In genomic region chr2:96167407-96168013, GRCh38 we compare ENCODE assay signal across 19 cellular contexts. TPM values are rescaled to one million over a fixed set of nuclear protein-coding genes. Genes with fewer than 3 reads are reported as not detected.
DNase-seq lines count a peak whose midpoint lies in the region; ATAC-seq, FAIRE-seq and TF ChIP-seq lines count a peak whose summit lies in the region.
"Had no signal": no experiment of that assay in that cellular context is flagged by ENCODE, and none has a peak within 500 bp of the region (broad histone marks: within the 10 kb centered on the region; RNA-seq: fewer than 3 reads in every experiment).

No MANE protein-coding gene starts in this region.

- H3K36me3 ChIP-seq in breast epithelium (no peaks in the 10 kb centered on the region), GM12878 (ENCODE audit: control insufficient read depth in 2 of 2, insufficient read depth in 2 of 2, low read length in 1 of 2) (no peaks in the 10 kb centered on the region)
- no peaks in the 10 kb centered on the region for H3K36me3 ChIP-seq in naive thymus-derived CD4-positive, alpha-beta T cell (ENCODE audit: control insufficient read depth in 2 of 3, insufficient read depth in 3 of 3, low read length in 3 of 3)
- H3K36me3 ChIP-seq: adrenal gland, gastrocnemius medialis had no signal

- intact Hi-C loops in MCF 10A (cut with micrococcal nuclease) (no loop called here), breast epithelium (cut with DNase I; ENCODE audit: low total_unique reads) (no loop called here), GM12878 (cut with micrococcal nuclease; ENCODE audit: unreplicated experiment) (no loop called here)
- intact Hi-C loops in naive thymus-derived CD4-positive, alpha-beta T cell (cut with micrococcal nuclease) = no loop called here

- H3K9ac ChIP-seq in GM12878 (ENCODE audit: control insufficient read depth, insufficient read depth, low read length) = no peak overlapping the region
- H3K9ac ChIP-seq: parathyroid adenoma had no signal

- in situ Hi-C loops in GM12878 (cut with MboI) = no loop called here

- SMC1A ChIA-PET in GM12878 (lab: Charles Lee; ENCODE audit: uncharacterized antibody, unreplicated experiment) = interaction anchor here (1.1 to 1.9 kb wide), 6 partner anchors 8 to 33 kb away, joined by 3 to 8 read pairs (median 4); no protein-coding TSS in a partner anchor

- peak in 1 of 2 experiments; percentile 24; a peak in 1 of 4 replicates for TF ChIP-seq EP300 in GM12878 (IDR thresholded peaks at IDR 0.05; ENCODE audit: borderline replicate concordance in 1 of 2, control insufficient read depth in 1 of 2, low read depth in 2 of 2, low read length in 2 of 2)

- no peaks in the 10 kb centered on the region for H3K9me3 Mint-ChIP-seq in MCF 10A (ENCODE audit: unreplicated experiment)
- H3K9me3 Mint-ChIP-seq in stimulated activated memory B cell treated with anti-CD40 and anti-IgM and Interleukin-4, amounts not matched to agents 10 μg/mL and 1 μg/mL and 100 μg/mL, for 72 hours = no peaks in the 10 kb centered on the region
- H3K9me3 Mint-ChIP-seq in naive thymus-derived CD4-positive, alpha-beta T cell = peaks cover 0 to 6% (median 0%) of the 10 kb centered on the region in 11 donors

- DNase-seq in MCF 10A (ENCODE audit: unreplicated experiment) (no peak), breast epithelium (ENCODE audit: low spot score in 2 of 2) (no peak), NCI-H1105 treated with DMSO at 0.1 percent for 48 hours (lab: John Stamatoyannopoulos, UW) (peak; percentile 53), GM12878 (ENCODE audit: low read depth, low spot score) (no peak), SHP77 treated with DMSO at 0.1 percent for 48 hours (lab: John Stamatoyannopoulos, UW) (no peak), SIG-M5 treated with dmso at 0.1 percent for 504 hours (lab: John Stamatoyannopoulos, UW; ENCODE audit: unreplicated experiment) (no peak)
- no peak for DNase-seq in naive thymus-derived CD4-positive, alpha-beta T cell
- DNase-seq: activated CD4-positive, alpha-beta T cell treated with anti-CD3 and anti-CD28 coated beads for 48 hours; activated T-cell treated with anti-CD3 and anti-CD28 coated beads, Interleukin-2, amount 50 U/mL, for 48 hours; adrenal gland; GOT3; kidney glomerular epithelial cell; naive thymus-derived CD8-positive, alpha-beta T cell; NCI-H187; NCI-H345 had no signal

- no peaks in the 10 kb centered on the region for H3K4me1 ChIP-seq in breast epithelium
- peaks cover 34% of the 10 kb centered on the region for H3K4me1 ChIP-seq in GM12878 (ENCODE audit: control insufficient read depth, insufficient read depth, low read length)
- H3K4me1 ChIP-seq in naive thymus-derived CD4-positive, alpha-beta T cell (ENCODE audit: control insufficient read depth in 2 of 2, insufficient read depth in 2 of 2, low read length in 2 of 2) = peaks cover 21 to 26% of the 10 kb centered on the region in 2 donors
- H3K4me1 ChIP-seq: adrenal gland, gastrocnemius medialis, parathyroid adenoma had no signal

- WGBS in GM12878 (ENCODE audit: insufficient coverage, insufficient replicate concordance, low lambda C conversion rate, missing lambda C conversion rate) = 52% methylated on average over 6 of the region's 6 CpGs

- H3K4me1 Mint-ChIP-seq in MCF 10A (ENCODE audit: insufficient read depth, unreplicated experiment) = no peaks in the 10 kb centered on the region
- peaks cover 41% of the 10 kb centered on the region for H3K4me1 Mint-ChIP-seq in stimulated activated memory B cell treated with anti-CD40 and anti-IgM and Interleukin-4, amounts not matched to agents 10 μg/mL and 1 μg/mL and 100 μg/mL, for 72 hours
- peaks cover 20 to 34% (median 28%) of the 10 kb centered on the region in 7 donors for H3K4me1 Mint-ChIP-seq in naive thymus-derived CD4-positive, alpha-beta T cell

- H2AFZ ChIP-seq in GM12878 (ENCODE audit: control insufficient read depth, low read depth, low read length) = no peak overlapping the region; the same call in 1 of the 2 replicates
- H2AFZ ChIP-seq: parathyroid adenoma had no signal

- no peak overlapping the region for H3K4me3 Mint-ChIP-seq in MCF 10A (ENCODE audit: unreplicated experiment)
- no peak overlapping the region for H3K4me3 Mint-ChIP-seq in stimulated activated memory B cell treated with anti-CD40 and anti-IgM and Interleukin-4, amounts not matched to agents 10 μg/mL and 1 μg/mL and 100 μg/mL, for 72 hours
- H3K4me3 Mint-ChIP-seq in naive thymus-derived CD4-positive, alpha-beta T cell = no peak overlapping the region
- H3K4me3 Mint-ChIP-seq: naive thymus-derived CD8-positive, alpha-beta T cell had no signal

- BruUV-seq in MCF 10A (replicated peaks; lab: Mats Ljungman, UMichigan) = no TSS peak
- BruUV-seq in GM12878 (replicated peaks; lab: Mats Ljungman, UMichigan) = no TSS peak

- H3K27me3 ChIP-seq in breast epithelium = no peaks in the 10 kb centered on the region
- no peaks in the 10 kb centered on the region for H3K27me3 ChIP-seq in GM12878 (replicated peaks in 1 of 2; ENCODE audit: control insufficient read depth in 2 of 2, insufficient read depth in 2 of 2, low read length in 1 of 2)
- no peaks in the 10 kb centered on the region for H3K27me3 ChIP-seq in naive thymus-derived CD4-positive, alpha-beta T cell (ENCODE audit: control insufficient read depth in 2 of 2, insufficient read depth in 2 of 2, low read length in 2 of 2)
- H3K27me3 ChIP-seq: adrenal gland, gastrocnemius medialis had no signal

- no peak for ATAC-seq in GM12878
- no peak for ATAC-seq in stimulated activated memory B cell treated with anti-CD40 and anti-IgM and Interleukin-4, amounts not matched to agents 10 μg/mL and 1 μg/mL and 100 μg/mL, for 72 hours
- ATAC-seq in naive thymus-derived CD4-positive, alpha-beta T cell = no peak
- ATAC-seq: gastrocnemius medialis; naive thymus-derived CD8-positive, alpha-beta T cell had no signal

- CTCF ChIA-PET in MCF 10A (lab: Yijun Ruan, JAX) (no interaction called here), GM12878 (lab: Yijun Ruan, JAX) (interaction anchor here (10.6 kb wide), 1 partner anchor 26 kb away, joined by 535 read pairs; the partner anchor contains the start of genes ASTL and DUSP2)
- CTCF ChIA-PET in naive thymus-derived CD4-positive, alpha-beta T cell (lab: Charles Lee) = interaction anchor here (1.2 kb wide), 1 partner anchor 8 kb away, joined by 5 read pairs; no protein-coding TSS in a partner anchor

- H3K9me3 ChIP-seq in breast epithelium (no peaks in the 10 kb centered on the region), GM12878 (replicated peaks; ENCODE audit: control insufficient read depth, insufficient read depth, low read length) (no peaks in the 10 kb centered on the region; the same call in 2 of the 3 replicates)
- H3K9me3 ChIP-seq in naive thymus-derived CD4-positive, alpha-beta T cell (ENCODE audit: control insufficient read depth in 2 of 3, low read length in 3 of 3) = no peaks in the 10 kb centered on the region
- H3K9me3 ChIP-seq: gastrocnemius medialis had no signal

- TF ChIP-seq CTCF in MCF 10A (IDR thresholded peaks at IDR 0.05; ENCODE audit: unreplicated experiment) (no peak), breast epithelium (IDR thresholded peaks at IDR 0.05) (no peak), GM12878 (IDR thresholded peaks at IDR 0.05 in 2 of 3, conservative IDR thresholded peaks at IDR 0.05 in 1 of 3; ENCODE audit: control insufficient read depth in 2 of 3, extremely low read depth in 1 of 3, insufficient read depth in 1 of 3, low read depth in 3 of 3, low read length in 3 of 3) (no peak)

- no peak for FAIRE-seq in GM12878 (lab: Jason Lieb, UNC)
- FAIRE-seq: GM19239 had no signal

- no peak overlapping the region for H3K27ac ChIP-seq in breast epithelium
- no peak overlapping the region for H3K27ac ChIP-seq in GM12878 (ENCODE audit: control insufficient read depth, insufficient read depth)
- H3K27ac ChIP-seq in naive thymus-derived CD4-positive, alpha-beta T cell (ENCODE audit: low read depth, low read length) = no peak overlapping the region
- H3K27ac ChIP-seq: adrenal gland, gastrocnemius medialis, parathyroid adenoma had no signal

- H3K4me2 ChIP-seq in GM12878 (ENCODE audit: control insufficient read depth, insufficient read depth) = no peak overlapping the region

- H3K27ac Mint-ChIP-seq in MCF 10A (ENCODE audit: low read depth, unreplicated experiment) = peak overlapping the region; percentile 21
- H3K27ac Mint-ChIP-seq in stimulated activated memory B cell treated with anti-CD40 and anti-IgM and Interleukin-4, amounts not matched to agents 10 μg/mL and 1 μg/mL and 100 μg/mL, for 72 hours = peak overlapping the region; percentile 4
- no peak overlapping the region for H3K27ac Mint-ChIP-seq in naive thymus-derived CD4-positive, alpha-beta T cell

- POLR2A ChIA-PET in MCF 10A (lab: Yijun Ruan, JAX) = no interaction called here
- POLR2A ChIA-PET in GM12878 (lab: Charles Lee) = interaction anchor here (0.6 to 6.3 kb wide), 6 partner anchors 11 to 82 kb away, joined by 3 to 80 read pairs (median 3); partner anchors contain the start of gene DUSP2
- POLR2A ChIA-PET in naive thymus-derived CD4-positive, alpha-beta T cell (lab: Charles Lee) = interaction anchor here (8.6 kb wide), 1 partner anchor 21 kb away, joined by 106 read pairs; the partner anchor contains the start of gene DUSP2

- H3K36me3 Mint-ChIP-seq in MCF 10A (ENCODE audit: insufficient read depth, unreplicated experiment) = no peaks in the 10 kb centered on the region
- H3K36me3 Mint-ChIP-seq in stimulated activated memory B cell treated with anti-CD40 and anti-IgM and Interleukin-4, amounts not matched to agents 10 μg/mL and 1 μg/mL and 100 μg/mL, for 72 hours = no peaks in the 10 kb centered on the region
- peaks cover 0 to 6% (median 4%) of the 10 kb centered on the region in 5 donors for H3K36me3 Mint-ChIP-seq in naive thymus-derived CD4-positive, alpha-beta T cell

- H4K20me1 ChIP-seq in GM12878 (ENCODE audit: control insufficient read depth, insufficient read depth) = no peaks in the 10 kb centered on the region

- RAD21 ChIA-PET in GM12878 (lab: Charles Lee; ENCODE audit: unreplicated experiment) = interaction anchor here (0.9 to 5.4 kb wide), 5 partner anchors 7 to 175 kb away, joined by 3 to 59 read pairs (median 4); no protein-coding TSS in a partner anchor

- H3K79me2 ChIP-seq in GM12878 (ENCODE audit: control insufficient read depth, insufficient read depth, low read length) = no peaks in the 10 kb centered on the region; the same call in none of the 2 replicates
- H3K79me2 ChIP-seq: parathyroid adenoma had no signal

- TF ChIP-seq POLR2A in breast epithelium (IDR thresholded peaks at IDR 0.05) (no peak), GM12878 (IDR thresholded peaks at IDR 0.05; ENCODE audit: low read depth, low read length) (no peak)

- no peak for TF ChIP-seq RAD21 in GM12878 (IDR thresholded peaks at IDR 0.05; ENCODE audit: insufficient read depth, low read depth, low read length)

- no peak overlapping the region for H3K4me3 ChIP-seq in breast epithelium
- no peak overlapping the region for H3K4me3 ChIP-seq in GM12878
- no peak overlapping the region for H3K4me3 ChIP-seq in naive thymus-derived CD4-positive, alpha-beta T cell (ENCODE audit: low read length)
- H3K4me3 ChIP-seq: adrenal gland, gastrocnemius medialis had no signal

- no peaks in the 10 kb centered on the region for H3K27me3 Mint-ChIP-seq in MCF 10A (ENCODE audit: insufficient read depth, unreplicated experiment)
- no peaks in the 10 kb centered on the region for H3K27me3 Mint-ChIP-seq in stimulated activated memory B cell treated with anti-CD40 and anti-IgM and Interleukin-4, amounts not matched to agents 10 μg/mL and 1 μg/mL and 100 μg/mL, for 72 hours
- H3K27me3 Mint-ChIP-seq in naive thymus-derived CD4-positive, alpha-beta T cell = no peaks in the 10 kb centered on the region
- H3K27me3 Mint-ChIP-seq: naive thymus-derived CD8-positive, alpha-beta T cell had no signal

RNA-seq across cellular contexts. Expression of gene DUSP2, which starts 22.3 kb away (rescaled TPM):
- 1.3 and 3.3 TPM in 2 replicates for total RNA-seq in MCF 10A (2022)
- total RNA-seq in breast epithelium = 10 to 100 TPM in 2 of 3 donors, 1 to 10 TPM in 1; 1.9 to 57.5 (median 12.8) TPM
- total RNA-seq in GM12878 (2013; cell fraction: nucleolus; rRNA removed) = 404 and 419 TPM in 2 replicates
- 212 and 227 TPM in 2 replicates for total RNA-seq in GM12878 (2014; rRNA removed)
- 57.4 and 58.0 TPM in 2 replicates for total RNA-seq in GM12878 (2014; rRNA removed; fragmentation: Illumina TruSeq; extraction: Trizol)
- 181 and 194 TPM in 2 replicates for total RNA-seq in GM12878 (2021)
- polyA plus RNA-seq in GM12878 (2011; ENCODE audit: low read depth) = 22.1 TPM
- 47.5 and 84.3 TPM in 2 replicates for polyA plus RNA-seq in GM12878 (2011; rRNA removed)
- polyA plus RNA-seq in GM12878 (2011; cell fraction: cytosol; rRNA removed) = 146 and 184 TPM in 2 replicates
- 522 and 621 TPM in 2 replicates for polyA plus RNA-seq in GM12878 (2011; cell fraction: nucleus; rRNA removed)
- 61.4 and 155 TPM in 2 replicates for polyA plus RNA-seq in GM12878 (2012)
- polyA plus RNA-seq in GM12878 (2014; fragmentation: Illumina TruSeq; extraction: Trizol) = 11.9 and 35.6 TPM in 2 replicates
- 10 to 100 TPM in 1 of 2 experiments, 1 to 10 TPM in 1; 9.7 to 34.6 TPM for polyA plus RNA-seq in GM12878 (2014; fragmentation: Nextera tagmentation; extraction: Ambion mirVana)
- polyA plus RNA-seq in GM12878 (2014; rRNA removed) = 158 and 168 TPM in 2 replicates
- 10 to 100 TPM; 10.2 to 56.4 TPM for polyA plus RNA-seq in GM12878 (2016; fragmentation: Nextera tagmentation; extraction: Ambion mirVana)
- 98.2 and 232 TPM in 2 replicates for polyA minus RNA-seq in GM12878 (2011; rRNA and poly(A)+ RNA removed)
- 87.6 and 111 TPM in 2 replicates for polyA minus RNA-seq in GM12878 (2011; cell fraction: cytosol; rRNA and poly(A)+ RNA removed)
- polyA minus RNA-seq in GM12878 (2011; cell fraction: nucleus; rRNA and poly(A)+ RNA removed) = 636 and 718 TPM in 2 replicates
- total RNA-seq in naive thymus-derived CD4-positive, alpha-beta T cell = 100 to 1,000 TPM in 2 of 5 experiments, 10 to 100 TPM in 3; 22.1 to 255 (median 50.3) TPM
- 10 to 100 TPM; 21.0 to 25.6 TPM for polyA plus RNA-seq in naive thymus-derived CD4-positive, alpha-beta T cell

RNA-seq across cellular contexts. Expression of gene ASTL, which starts 29.2 kb away (rescaled TPM):
- not detected in 2 replicates for total RNA-seq in MCF 10A (2022)
- under 1 TPM in 1 of 3 donors, not detected in 2; 0.32 TPM for total RNA-seq in breast epithelium
- 0.76 and 2.4 TPM in 2 replicates for total RNA-seq in GM12878 (2013; cell fraction: nucleolus; rRNA removed)
- total RNA-seq in GM12878 (2014; rRNA removed) = 0.27 and 0.40 TPM in 2 replicates
- total RNA-seq in GM12878 (2014; rRNA removed; fragmentation: Illumina TruSeq; extraction: Trizol) = 0.54 TPM in 1 of 2 replicates, not detected in the other
- 0.43 and 1.0 TPM in 2 replicates for total RNA-seq in GM12878 (2021)
- 0.72 TPM for polyA plus RNA-seq in GM12878 (2011; ENCODE audit: low read depth)
- 0.10 and 0.37 TPM in 2 replicates for polyA plus RNA-seq in GM12878 (2011; rRNA removed)
- polyA plus RNA-seq in GM12878 (2011; cell fraction: cytosol; rRNA removed) = 0.34 and 0.53 TPM in 2 replicates
- 2.4 TPM in 2 replicates for polyA plus RNA-seq in GM12878 (2011; cell fraction: nucleus; rRNA removed)
- polyA plus RNA-seq in GM12878 (2012) = 1.3 and 2.0 TPM in 2 replicates
- polyA plus RNA-seq in GM12878 (2014; fragmentation: Illumina TruSeq; extraction: Trizol) = 0.24 TPM in 1 of 2 replicates, not detected in the other
- polyA plus RNA-seq in GM12878 (2014; fragmentation: Nextera tagmentation; extraction: Ambion mirVana) = not detected
- 0.18 and 0.37 TPM in 2 replicates for polyA plus RNA-seq in GM12878 (2014; rRNA removed)
- polyA plus RNA-seq in GM12878 (2016; fragmentation: Nextera tagmentation; extraction: Ambion mirVana) = not detected
- polyA minus RNA-seq in GM12878 (2011; rRNA and poly(A)+ RNA removed) = 0.52 and 0.95 TPM in 2 replicates
- polyA minus RNA-seq in GM12878 (2011; cell fraction: cytosol; rRNA and poly(A)+ RNA removed) = not detected in 2 replicates
- polyA minus RNA-seq in GM12878 (2011; cell fraction: nucleus; rRNA and poly(A)+ RNA removed) = 0.77 TPM in 1 of 2 replicates, not detected in the other
- 1 to 10 TPM in 2 of 5 experiments, under 1 TPM in 3; 0.65 to 7.5 (median 0.86) TPM for total RNA-seq in naive thymus-derived CD4-positive, alpha-beta T cell
- under 1 TPM in 1 of 2 donors, not detected in 1; 0.19 TPM for polyA plus RNA-seq in naive thymus-derived CD4-positive, alpha-beta T cell
- total RNA-seq: adrenal gland, gastrocnemius medialis had no signal
- polyA plus RNA-seq: adrenal gland had no signal

RNA-seq across cellular contexts. Expression of gene STARD7, which starts 41.1 kb away (rescaled TPM):
- total RNA-seq in MCF 10A (2022) (84.1 and 105 TPM in 2 replicates), breast epithelium (100 to 1,000 TPM in 1 of 3 donors, 10 to 100 TPM in 2; 84.9 to 133 (median 96.3) TPM), GM12878 (2014; rRNA removed) (215 and 229 TPM in 2 replicates), GM12878 (2014; rRNA removed; fragmentation: Illumina TruSeq; extraction: Trizol) (148 and 153 TPM in 2 replicates), GM12878 (2021) (194 and 200 TPM in 2 replicates)
- total RNA-seq in GM12878 (2013; cell fraction: nucleolus; rRNA removed) = 140 and 161 TPM in 2 replicates
- 84.4 TPM for polyA plus RNA-seq in GM12878 (2011; ENCODE audit: low read depth)
- polyA plus RNA-seq in GM12878 (2011; rRNA removed) (139 and 142 TPM in 2 replicates), GM12878 (2014; fragmentation: Illumina TruSeq; extraction: Trizol) (154 and 182 TPM in 2 replicates), GM12878 (2014; fragmentation: Nextera tagmentation; extraction: Ambion mirVana) (100 to 1,000 TPM in 1 of 2 experiments, 10 to 100 TPM in 1; 85.4 to 114 TPM), GM12878 (2014; rRNA removed) (120 and 123 TPM in 2 replicates), GM12878 (2016; fragmentation: Nextera tagmentation; extraction: Ambion mirVana) (100 to 1,000 TPM; 225 to 237 TPM)
- polyA plus RNA-seq in GM12878 (2011; cell fraction: cytosol; rRNA removed) = 75.3 and 92.3 TPM in 2 replicates
- polyA plus RNA-seq in GM12878 (2011; cell fraction: nucleus; rRNA removed) = 89.9 and 96.0 TPM in 2 replicates
- 81.5 and 83.0 TPM in 2 replicates for polyA plus RNA-seq in GM12878 (2012)
- 88.6 and 126 TPM in 2 replicates for polyA minus RNA-seq in GM12878 (2011; rRNA and poly(A)+ RNA removed)
- polyA minus RNA-seq in GM12878 (2011; cell fraction: cytosol; rRNA and poly(A)+ RNA removed) = 52.3 and 75.1 TPM in 2 replicates
- 65.0 and 122 TPM in 2 replicates for polyA minus RNA-seq in GM12878 (2011; cell fraction: nucleus; rRNA and poly(A)+ RNA removed)
- total RNA-seq in naive thymus-derived CD4-positive, alpha-beta T cell = 100 to 1,000 TPM in 1 of 5 experiments, 10 to 100 TPM in 4; 56.5 to 133 (median 74.2) TPM
- polyA plus RNA-seq in naive thymus-derived CD4-positive, alpha-beta T cell = 100 to 1,000 TPM; 106 to 120 TPM

RNA-seq across cellular contexts. Expression of gene ADRA2B, which starts 51.1 kb away (rescaled TPM):
- not detected in 2 replicates for total RNA-seq in MCF 10A (2022)
- 1 to 10 TPM; 1.3 to 1.6 (median 1.4) TPM for total RNA-seq in breast epithelium
- 0.31 TPM in 1 of 2 replicates, not detected in the other for total RNA-seq in GM12878 (2013; cell fraction: nucleolus; rRNA removed)
- 0.05 TPM in 1 of 2 replicates, not detected in the other for total RNA-seq in GM12878 (2014; rRNA removed)
- 0.05 TPM in 1 of 2 replicates, not detected in the other for total RNA-seq in GM12878 (2014; rRNA removed; fragmentation: Illumina TruSeq; extraction: Trizol)
- total RNA-seq in GM12878 (2021) = 0.10 TPM in 1 of 2 replicates, not detected in the other
- not detected for polyA plus RNA-seq in GM12878 (2011; ENCODE audit: low read depth)
- polyA plus RNA-seq in GM12878 (2011; rRNA removed) = not detected in 2 replicates
- not detected in 2 replicates for polyA plus RNA-seq in GM12878 (2011; cell fraction: cytosol; rRNA removed)
- polyA plus RNA-seq in GM12878 (2011; cell fraction: nucleus; rRNA removed) = 0.79 and 0.84 TPM in 2 replicates
- polyA plus RNA-seq in GM12878 (2012) = 0.16 and 0.22 TPM in 2 replicates
- polyA plus RNA-seq in GM12878 (2014; fragmentation: Illumina TruSeq; extraction: Trizol) = 0.01 TPM in 1 of 2 replicates, not detected in the other
- polyA plus RNA-seq in GM12878 (2014; fragmentation: Nextera tagmentation; extraction: Ambion mirVana) = under 1 TPM in 1 of 2 experiments, not detected in 1; 0.03 TPM
- 0.05 and 0.09 TPM in 2 replicates for polyA plus RNA-seq in GM12878 (2014; rRNA removed)
- not detected for polyA plus RNA-seq in GM12878 (2016; fragmentation: Nextera tagmentation; extraction: Ambion mirVana)
- not detected in 2 replicates for polyA minus RNA-seq in GM12878 (2011; rRNA and poly(A)+ RNA removed)
- polyA minus RNA-seq in GM12878 (2011; cell fraction: cytosol; rRNA and poly(A)+ RNA removed) = not detected in 2 replicates
- polyA minus RNA-seq in GM12878 (2011; cell fraction: nucleus; rRNA and poly(A)+ RNA removed) = 0.10 TPM in 1 of 2 replicates, not detected in the other
- under 1 TPM in 3 of 5 experiments, not detected in 2; 0.15 to 0.93 (median 0.76) TPM for total RNA-seq in naive thymus-derived CD4-positive, alpha-beta T cell
- not detected for polyA plus RNA-seq in naive thymus-derived CD4-positive, alpha-beta T cell
- polyA plus RNA-seq: naive thymus-derived CD8-positive, alpha-beta T cell had no signal

Comparison
In these comparisons a context has a peak if more than half of its experiments do, and no peak if none do; other contexts are left out.
1. H3K27ac Mint-ChIP-seq: peak in MCF 10A (single experiment) and stimulated activated memory B cell treated with anti-CD40 and anti-IgM and Interleukin-4, amounts not matched to agents 10 μg/mL and 1 μg/mL and 100 μg/mL, for 72 hours (single experiment); none in naive thymus-derived CD4-positive, alpha-beta T cell (0 of 9).